Comparison of ENCODE assay signal across 8 cellular contexts in genomic region chr19:18683955-18684641, GRCh38. TPM values are rescaled to one million over a fixed set of nuclear protein-coding genes. Genes with fewer than 3 reads are reported as not detected.
A peak's percentile ranks its signal among the peaks of the same experiment; 100 is the strongest.
DNase-seq lines count a peak whose midpoint lies in the region; ATAC-seq and TF ChIP-seq lines count a peak whose summit lies in the region.

No MANE protein-coding gene starts in this region.

- H3K9me3 ChIP-seq in parathyroid adenoma (ENCODE audit: control insufficient read depth, low read length): no peaks in the 10 kb centered on the region

- H3K4me1 Mint-ChIP-seq in activated T-cell treated with anti-CD3 and anti-CD28 coated beads, Interleukin-2, amount 50 U/mL, for 72 hours (ENCODE audit: low read depth): peaks cover 26% of the 10 kb centered on the region
- H3K4me1 Mint-ChIP-seq in endothelial cell (ENCODE audit: unreplicated experiment): peaks cover 4% of the 10 kb centered on the region

- H3K9me3 Mint-ChIP-seq in activated T-cell treated with anti-CD3 and anti-CD28 coated beads, Interleukin-2, amount 50 U/mL, for 72 hours: no peaks in the 10 kb centered on the region
- H3K9me3 Mint-ChIP-seq in endothelial cell (ENCODE audit: unreplicated experiment): no peaks in the 10 kb centered on the region

- no peaks in the 10 kb centered on the region for H3K27me3 Mint-ChIP-seq in activated T-cell treated with anti-CD3 and anti-CD28 coated beads, Interleukin-2, amount 50 U/mL, for 72 hours (ENCODE audit: low read depth)
- H3K27me3 Mint-ChIP-seq in endothelial cell (ENCODE audit: unreplicated experiment): no peaks in the 10 kb centered on the region

- peaks cover 48% of the 10 kb centered on the region for H3K79me2 ChIP-seq in parathyroid adenoma

- H2AFZ ChIP-seq in parathyroid adenoma: peak overlapping the region; percentile 38

- peaks cover 29% of the 10 kb centered on the region for H3K4me1 ChIP-seq in parathyroid adenoma

- DNase-seq in activated T-cell treated with anti-CD3 and anti-CD28 coated beads, Interleukin-2, amount 50 U/mL, for 72 hours: no peak
- no peak for DNase-seq in activated T-cell treated with anti-CD3 and anti-CD28 coated beads, Interleukin-2, amount 50 U/mL, for 1 hour
- DNase-seq in NCI-H146 treated with DMSO at 0.1 percent for 48 hours (lab: John Stamatoyannopoulos, UW; ENCODE audit: unreplicated experiment) (peak; percentile 20), endothelial cell (ENCODE audit: low spot score) (no peak), SKM-1 treated with dmso at 0.1 percent for 144 hours (lab: John Stamatoyannopoulos, UW; ENCODE audit: unreplicated experiment) (no peak)

- ATAC-seq in activated T-cell treated with anti-CD3 and anti-CD28 coated beads, Interleukin-2, amount 50 U/mL, for 72 hours (replicated peaks in 1 of 2): no peak
- ATAC-seq in GM19463 (IDR thresholded peaks at IDR 0.05; ENCODE audit: unreplicated experiment): no peak
- ATAC-seq in GM18909 (IDR thresholded peaks at IDR 0.05; ENCODE audit: poor library complexity, unreplicated experiment): no peak

- no peak for TF ChIP-seq CTCF in endothelial cell (IDR thresholded peaks at IDR 0.05; ENCODE audit: unreplicated experiment)
- no peak for TF ChIP-seq CTCF in parathyroid adenoma (IDR thresholded peaks at IDR 0.05)

- H3K9ac ChIP-seq in parathyroid adenoma: no peak overlapping the region

- H3K4me3 Mint-ChIP-seq in activated T-cell treated with anti-CD3 and anti-CD28 coated beads, Interleukin-2, amount 50 U/mL, for 72 hours: peak overlapping the region; percentile 71 to 92
- peak overlapping the region; percentile 56 for H3K4me3 Mint-ChIP-seq in endothelial cell (ENCODE audit: unreplicated experiment)

- peak overlapping the region; percentile 77 for H3K4me2 ChIP-seq in parathyroid adenoma (ENCODE audit: low read length)

- H3K27ac Mint-ChIP-seq in activated T-cell treated with anti-CD3 and anti-CD28 coated beads, Interleukin-2, amount 50 U/mL, for 72 hours: no peak overlapping the region
- H3K27ac Mint-ChIP-seq in endothelial cell (ENCODE audit: unreplicated experiment): no peak overlapping the region

- no peaks in the 10 kb centered on the region for H3K27me3 ChIP-seq in parathyroid adenoma (ENCODE audit: control insufficient read depth, insufficient read depth, low read length)

- no peaks in the 10 kb centered on the region for H3K36me3 ChIP-seq in parathyroid adenoma (ENCODE audit: control insufficient read depth, insufficient read depth, low read length)

- no peaks in the 10 kb centered on the region for H3K36me3 Mint-ChIP-seq in activated T-cell treated with anti-CD3 and anti-CD28 coated beads, Interleukin-2, amount 50 U/mL, for 72 hours (ENCODE audit: insufficient read depth in 2 of 2)
- no peaks in the 10 kb centered on the region for H3K36me3 Mint-ChIP-seq in endothelial cell (ENCODE audit: low read depth, unreplicated experiment)

- H3K4me3 ChIP-seq in parathyroid adenoma (ENCODE audit: low read depth, low read length): peak overlapping the region; percentile 55

- no peak overlapping the region for H3K27ac ChIP-seq in parathyroid adenoma

RNA-seq across cellular contexts. Expression of gene CRTC1, which starts 0.6 kb away (rescaled TPM):
- total RNA-seq in activated T-cell treated with anti-CD3 and anti-CD28 coated beads, Interleukin-2, amount 50 U/mL, for 72 hours: 1 to 10 TPM; 7.1 to 7.3 TPM
- 17.5 TPM for total RNA-seq in endothelial cell (ENCODE audit: unreplicated experiment)

RNA-seq across cellular contexts. Expression of gene KLHL26, which starts 47.3 kb away (rescaled TPM):
- 10 to 100 TPM; 10.1 to 11.1 TPM for total RNA-seq in activated T-cell treated with anti-CD3 and anti-CD28 coated beads, Interleukin-2, amount 50 U/mL, for 72 hours
- total RNA-seq in endothelial cell (ENCODE audit: unreplicated experiment): 5.1 TPM
